1 cellular context compared by ENCODE assay signal in the genomic region with DNA sequence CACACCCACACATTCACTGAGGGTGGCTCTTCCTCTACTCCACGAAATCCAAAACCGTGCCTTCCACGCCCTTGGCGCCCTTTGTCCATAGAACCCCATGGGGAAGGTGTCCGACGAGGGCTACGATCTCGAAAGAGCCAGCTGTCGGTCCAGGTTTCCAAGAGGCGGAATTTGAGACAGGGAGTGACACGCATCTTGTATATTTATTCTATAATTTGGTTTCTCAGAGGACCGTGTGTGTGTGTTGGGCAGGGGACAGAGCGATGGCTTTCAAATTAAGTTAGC.
TF ChIP-seq lines count a peak whose summit lies in the region.

No MANE protein-coding gene starts in this region.

TF ChIP-seq in H1, 55 proteins besides CTCF, POLR2A, EP300 and RAD21:
- TF ChIP-seq POLR2AphosphoS5 (IDR thresholded peaks at IDR 0.05; ENCODE audit: low read depth, low read length), result 0 out of 2 replicates have a peak, but pooled peaks have one; percentile 2
- TF ChIP-seq HDAC2 (IDR thresholded peaks at IDR 0.05; ENCODE audit: borderline replicate concordance in 1 of 2, low read depth in 2 of 2, low read length in 2 of 2), result no peak
- peak; percentile 43 for TF ChIP-seq SAP30 (IDR thresholded peaks at IDR 0.05; ENCODE audit: insufficient read depth, insufficient replicate concordance, low read length)
- TF ChIP-seq CREB1 (IDR thresholded peaks at IDR 0.05), result no peak
